8 cellular contexts compared by ENCODE assay signal in genomic region chr1:101357444-101357986, GRCh38.
DNase-seq lines count a peak whose midpoint lies in the region; ATAC-seq and TF ChIP-seq lines count a peak whose summit lies in the region.

No MANE protein-coding gene starts in this region.

- H3K4me3 Mint-ChIP-seq in CD8-positive, alpha-beta memory T cell, result peak overlapping the region in 2 of 7 donors; percentile 13 to 74
- no peak overlapping the region for H3K4me3 Mint-ChIP-seq in activated CD4-positive, alpha-beta T cell treated with anti-CD3 and anti-CD28 coated beads, Interleukin-2, amount 10 ng/mL, durations not matched to agents 7 days and 5 days

- H3K27me3 Mint-ChIP-seq in CD8-positive, alpha-beta memory T cell, result peaks cover 0 to 3% of the 10 kb centered on the region in 2 donors
- H3K27me3 Mint-ChIP-seq in activated CD4-positive, alpha-beta T cell treated with anti-CD3 and anti-CD28 coated beads, Interleukin-2, amount 10 ng/mL, durations not matched to agents 7 days and 5 days, result peaks cover 9% of the 10 kb centered on the region

- H3K27me3 ChIP-seq in CD8-positive, alpha-beta memory T cell (ENCODE audit: insufficient read depth, low read length, poor library complexity, severe bottlenecking), result no peaks in the 10 kb centered on the region
- H3K27me3 ChIP-seq in lung (ENCODE audit: control insufficient read depth, insufficient read depth), result no peaks in the 10 kb centered on the region

- POLR2A ChIA-PET in CD8-positive, alpha-beta memory T cell (lab: Charles Lee), result interaction anchor here (0.6 to 2.3 kb wide), 3 partner anchors 48 to 437 kb away, joined by 4 to 20 read pairs (median 8); no protein-coding TSS in a partner anchor
- POLR2A ChIA-PET in activated CD4-positive, alpha-beta T cell treated with anti-CD3 and anti-CD28 coated beads, Interleukin-2, amount 10 ng/mL, durations not matched to agents 7 days and 5 days (lab: Charles Lee), result interaction anchor here (1.0 kb wide), 1 partner anchor 48 kb away, joined by 6 read pairs; no protein-coding TSS in a partner anchor

- H3K27ac Mint-ChIP-seq in CD8-positive, alpha-beta memory T cell, result peak overlapping the region in 7 of 8 donors; percentile 40 to 96 (median 72)
- H3K27ac Mint-ChIP-seq in activated CD4-positive, alpha-beta T cell treated with anti-CD3 and anti-CD28 coated beads, Interleukin-2, amount 10 ng/mL, durations not matched to agents 7 days and 5 days, result no peak overlapping the region

- DNase-seq in CD8-positive, alpha-beta memory T cell, result peak; percentile 40 to 86 (median 74)
- DNase-seq in NCI-H524 (lab: John Stamatoyannopoulos, UW), result peak; percentile 37 to 70
- DNase-seq in activated CD4-positive, alpha-beta T cell treated with anti-CD3 and anti-CD28 coated beads, Interleukin-2, amount 10 ng/mL, durations not matched to agents 7 days and 5 days, result peak; percentile 85
- peak; percentile 90 for DNase-seq in dermis blood vessel endothelial cell
- peak; percentile 63 for DNase-seq in lung (ENCODE audit: low spot score)
- DNase-seq in stimulated activated CD8-positive, alpha-beta memory T cell treated with anti-CD3 and anti-CD28 coated beads, Interleukin-4, amount 100 ng/mL, for 24 hours (ENCODE audit: low read depth), result peak; percentile 29

- peak; percentile 95 for ATAC-seq in GM19351 (IDR thresholded peaks at IDR 0.05; ENCODE audit: unreplicated experiment)
- peak; percentile 96 for ATAC-seq in HG03439 (IDR thresholded peaks at IDR 0.05; ENCODE audit: unreplicated experiment)
- ATAC-seq in lung (ENCODE audit: insufficient read depth, low FRiP score), result peak; percentile 92

- H3K4me3 ChIP-seq in CD8-positive, alpha-beta memory T cell (ENCODE audit: low read length), result no peak overlapping the region
- H3K4me3 ChIP-seq in lung, result no peak overlapping the region

- H3K4me1 Mint-ChIP-seq in CD8-positive, alpha-beta memory T cell, result peaks cover 10 to 17% (median 11%) of the 10 kb centered on the region in 3 donors
- H3K4me1 Mint-ChIP-seq in activated CD4-positive, alpha-beta T cell treated with anti-CD3 and anti-CD28 coated beads, Interleukin-2, amount 10 ng/mL, durations not matched to agents 7 days and 5 days, result peaks cover 18% of the 10 kb centered on the region

- H3K4me1 ChIP-seq in CD8-positive, alpha-beta memory T cell (ENCODE audit: insufficient read depth, low read length), result peaks cover 10% of the 10 kb centered on the region
- H3K4me1 ChIP-seq in lung (ENCODE audit: control insufficient read depth in 2 of 2, insufficient read depth in 2 of 2, low read length in 2 of 2), result no peaks in the 10 kb centered on the region

- CTCF ChIA-PET in CD8-positive, alpha-beta memory T cell (lab: Charles Lee), result interaction anchor here (0.6 to 3.4 kb wide), 25 partner anchors 9 to 328 kb away, joined by 3 to 143 read pairs (median 5); no protein-coding TSS in a partner anchor
- CTCF ChIA-PET in activated CD4-positive, alpha-beta T cell treated with anti-CD3 and anti-CD28 coated beads, Interleukin-2, amount 10 ng/mL, durations not matched to agents 7 days and 5 days (lab: Charles Lee), result interaction anchor here (0.5 to 2.7 kb wide), 20 partner anchors 10 to 1481 kb away, joined by 3 to 27 read pairs (median 4); no protein-coding TSS in a partner anchor

- no peaks in the 10 kb centered on the region for H3K9me3 ChIP-seq in CD8-positive, alpha-beta memory T cell (ENCODE audit: low read length)
- no peaks in the 10 kb centered on the region for H3K9me3 ChIP-seq in lung (ENCODE audit: control insufficient read depth in 2 of 2, insufficient read depth in 1 of 2, low read length in 1 of 2)

- peak; percentile 86 for TF ChIP-seq CTCF in lung (IDR thresholded peaks at IDR 0.05; ENCODE audit: control extremely low read depth, extremely low read depth)

- H3K27ac ChIP-seq in CD8-positive, alpha-beta memory T cell (ENCODE audit: low read depth, low read length), result no peak overlapping the region
- no peak overlapping the region for H3K27ac ChIP-seq in lung (ENCODE audit: low read depth in 1 of 2, low read length in 1 of 2)

- WGBS in lung, 2 donors, result 49 to 68% methylated on average over 4 of the region's 4 CpGs

- no peaks in the 10 kb centered on the region for H3K9me3 Mint-ChIP-seq in CD8-positive, alpha-beta memory T cell
- H3K9me3 Mint-ChIP-seq in activated CD4-positive, alpha-beta T cell treated with anti-CD3 and anti-CD28 coated beads, Interleukin-2, amount 10 ng/mL, durations not matched to agents 7 days and 5 days, result no peaks in the 10 kb centered on the region

- H3K36me3 ChIP-seq in CD8-positive, alpha-beta memory T cell (ENCODE audit: insufficient read depth, low read length), result no peaks in the 10 kb centered on the region
- no peaks in the 10 kb centered on the region for H3K36me3 ChIP-seq in lung (ENCODE audit: control insufficient read depth in 2 of 2, insufficient read depth in 2 of 2, low read length in 2 of 2)

- no peaks in the 10 kb centered on the region for H3K36me3 Mint-ChIP-seq in CD8-positive, alpha-beta memory T cell
- no peaks in the 10 kb centered on the region for H3K36me3 Mint-ChIP-seq in activated CD4-positive, alpha-beta T cell treated with anti-CD3 and anti-CD28 coated beads, Interleukin-2, amount 10 ng/mL, durations not matched to agents 7 days and 5 days (ENCODE audit: low read depth)

Comparison
In these comparisons a context has a peak if more than half of its experiments do, and no peak if none do; other contexts are left out.
1. DNase-seq: peak in every context shown above with its lines; median percentile 90 in dermis blood vessel endothelial cell; 85 in activated CD4-positive, alpha-beta T cell treated with anti-CD3 and anti-CD28 coated beads, Interleukin-2, amount 10 ng/mL, durations not matched to agents 7 days and 5 days; 74 in CD8-positive, alpha-beta memory T cell; 63 in lung; 54 in NCI-H524; 29 in stimulated activated CD8-positive, alpha-beta memory T cell treated with anti-CD3 and anti-CD28 coated beads, Interleukin-4, amount 100 ng/mL, for 24 hours.